Comparison of ENCODE assay signal across 16 cellular contexts in the genomic region with DNA sequence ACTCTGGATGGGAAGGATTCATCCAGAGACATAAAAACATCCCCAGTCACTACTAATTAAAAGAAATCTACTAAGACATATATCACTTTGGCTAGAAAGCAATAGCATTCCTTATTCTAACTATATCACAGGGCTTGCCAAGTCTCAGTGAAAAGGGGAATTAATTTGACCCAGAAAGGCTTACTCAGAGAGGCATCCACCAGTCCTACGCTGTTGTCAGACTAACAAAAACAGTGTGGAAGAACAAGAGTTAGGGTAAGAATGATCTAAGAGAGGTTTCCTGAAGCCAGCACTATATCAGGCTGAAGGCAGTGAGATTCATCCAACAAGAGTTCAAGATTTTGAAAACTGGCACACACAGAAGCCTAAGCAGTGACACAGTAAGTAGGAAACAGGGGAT.
"Had no signal": no experiment of that assay in that cellular context is flagged by ENCODE, and none has a peak within 500 bp of the region (broad histone marks: within the 10 kb centered on the region; RNA-seq: fewer than 3 reads in every experiment).

No MANE protein-coding gene starts in this region.

- H3K27me3 ChIP-seq: adrenal gland, colonic mucosa, gastroesophageal sphincter, neutrophil, tibial artery had no signal

- ATAC-seq: gastroesophageal sphincter; mucosa of descending colon; naive thymus-derived CD4-positive, alpha-beta T cell; stimulated activated naive B cell treated with anti-CD40 and anti-IgM and Interleukin-4, amounts not matched to agents 10 μg/mL and 1 μg/mL and 100 μg/mL, for 72 hours had no signal

- DNase-seq: activated CD4-positive, alpha-beta T cell treated with anti-CD3 and anti-CD28 coated beads, Interleukin-2, amount 50 U/mL, for 48 hours; activated naive CD4-positive, alpha-beta T cell treated with anti-CD3 and anti-CD28 coated beads, Interleukin-2, amount 10 ng/mL, durations not matched to agents 7 days and 5 days; adrenal gland; caudate nucleus; colonic mucosa; effector CD8-positive, alpha-beta T cell; mucosa of descending colon; naive thymus-derived CD4-positive, alpha-beta T cell; stimulated activated CD4-positive, alpha-beta T cell treated with anti-CD3 and anti-CD28 coated beads, Interleukin-4, amount 100 ng/mL, for 1 hour; stimulated activated naive B cell treated with anti-CD40 and anti-IgM and Interleukin-4, amounts not matched to agents 10 μg/mL and 1 μg/mL and 100 μg/mL, for 72 hours; T-helper 1 cell; tibial artery; WERI-Rb-1 had no signal

- H3K9me3 ChIP-seq: adrenal gland, colonic mucosa, gastroesophageal sphincter, mucosa of descending colon, neutrophil, tibial artery had no signal

- H3K27ac ChIP-seq: adrenal gland, colonic mucosa, gastroesophageal sphincter, neutrophil, parathyroid adenoma, tibial artery, WERI-Rb-1 had no signal

- H3K4me1 ChIP-seq: adrenal gland, colonic mucosa, gastroesophageal sphincter, parathyroid adenoma, tibial artery had no signal

- H3K36me3 ChIP-seq: adrenal gland, colonic mucosa, gastroesophageal sphincter, neutrophil, tibial artery, WERI-Rb-1 had no signal

- H3K4me3 ChIP-seq: adrenal gland, colonic mucosa, gastroesophageal sphincter, mucosa of descending colon, tibial artery had no signal
